In the genomic region with DNA sequence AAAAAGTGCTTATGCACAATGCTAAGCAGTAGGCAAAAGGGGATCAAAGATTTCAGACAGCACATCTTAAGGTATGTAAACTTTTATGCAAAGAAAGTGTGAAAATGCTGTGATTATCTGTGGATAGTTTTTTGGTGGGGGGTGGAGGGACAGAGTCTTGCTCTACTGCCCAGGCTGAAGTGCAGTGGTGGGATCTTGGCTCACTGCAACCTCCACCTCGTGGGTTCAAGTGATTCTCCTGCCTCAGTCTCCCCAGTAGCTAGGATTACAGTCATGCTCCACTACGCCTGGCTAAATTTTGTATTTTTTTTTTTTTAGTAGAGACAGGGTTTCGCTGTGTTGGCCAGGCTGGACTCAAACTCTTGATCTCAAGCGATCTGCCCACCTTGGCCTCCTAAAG, we compare ENCODE assay signal across 3 cellular contexts. TPM values are rescaled to one million over a fixed set of nuclear protein-coding genes. Genes with fewer than 3 reads are reported as not detected.
DNase-seq lines count a peak whose midpoint lies in the region; ATAC-seq and TF ChIP-seq lines count a peak whose summit lies in the region.
"Not testable (repeated sequence)": the region's sequence is repeated elsewhere in the genome, so short reads cannot be mapped to it uniquely, and the experiment has no call there.

No MANE protein-coding gene starts in this region.

- H3K4me2 ChIP-seq in neural progenitor cell: peak overlapping the region; percentile 57
- not testable (repeated sequence) for H3K4me2 ChIP-seq in trophoblast cell (ENCODE audit: low read length)

- H3K4me1 Mint-ChIP-seq in WTC11: peaks cover 61% of the 10 kb centered on the region
- H3K4me1 Mint-ChIP-seq in neural progenitor cell: not testable (repeated sequence)

- not testable (repeated sequence) for H3K27ac Mint-ChIP-seq in WTC11, neural progenitor cell

- not testable (repeated sequence) for H3K9ac ChIP-seq in neural progenitor cell; trophoblast cell (ENCODE audit: low read length)

- H3K4ac ChIP-seq in trophoblast cell (ENCODE audit: low read depth, low read length): peak overlapping the region; percentile 89

- H2AFZ ChIP-seq in neural progenitor cell (replicated peaks); trophoblast cell (ENCODE audit: insufficient read depth, low read length, poor library complexity): not testable (repeated sequence)

- H2BK5ac ChIP-seq in trophoblast cell (ENCODE audit: low read depth, low read length, poor library complexity): not testable (repeated sequence)

- not testable (repeated sequence) for H3K79me1 ChIP-seq in trophoblast cell (ENCODE audit: low read length)

- H4K12ac ChIP-seq in trophoblast cell (ENCODE audit: low read depth, low read length): not testable (repeated sequence)

- WGBS in trophoblast cell (ENCODE audit: extremely low coverage, insufficient coverage, insufficient read length): no CpG with 5 or more reads among the region's 4 CpGs

- CTCF ChIA-PET in WTC11 (lab: Charles Lee): not testable (repeated sequence)

- H3K36me3 ChIP-seq in neural progenitor cell; trophoblast cell (ENCODE audit: control insufficient read depth in 1 of 2, insufficient read depth in 2 of 2, low read length in 2 of 2): not testable (repeated sequence)

- H3K36me3 Mint-ChIP-seq in WTC11: not testable (repeated sequence)
- H3K36me3 Mint-ChIP-seq in neural progenitor cell: peaks cover 16% of the 10 kb centered on the region

- H4K91ac ChIP-seq in trophoblast cell (ENCODE audit: low read depth, low read length): not testable (repeated sequence)

- not testable (repeated sequence) for H3K9me3 ChIP-seq in neural progenitor cell (ENCODE audit: low read depth); trophoblast cell (ENCODE audit: insufficient read depth, low read depth, low read length)

- ATAC-seq in WTC11: not testable (repeated sequence)

- peaks cover 100% of the 10 kb centered on the region for H3K79me2 ChIP-seq in neural progenitor cell (ENCODE audit: low read depth)
- H3K79me2 ChIP-seq in trophoblast cell (ENCODE audit: control insufficient read depth, insufficient read depth, low read length, poor library complexity): not testable (repeated sequence)

- H2AK5ac ChIP-seq in trophoblast cell (ENCODE audit: low read length): not testable (repeated sequence)

- H3K9me3 Mint-ChIP-seq in WTC11, neural progenitor cell: not testable (repeated sequence)

- H3K23ac ChIP-seq in trophoblast cell (ENCODE audit: low read length): not testable (repeated sequence)

- not testable (repeated sequence) for H3K27me3 Mint-ChIP-seq in WTC11 (ENCODE audit: low read depth); neural progenitor cell (ENCODE audit: insufficient read depth, low read depth)

- H3K4me3 ChIP-seq in neural progenitor cell; trophoblast cell (ENCODE audit: low read depth, low read length): not testable (repeated sequence)

- not testable (repeated sequence) for H3K18ac ChIP-seq in trophoblast cell (ENCODE audit: low read length)

- TF ChIP-seq CTCF in WTC11 (IDR thresholded peaks at IDR 0.05); neural progenitor cell (IDR thresholded peaks at IDR 0.05): not testable (repeated sequence)

- not testable (repeated sequence) for H3K4me3 Mint-ChIP-seq in WTC11, neural progenitor cell

- not testable (repeated sequence) for H4K8ac ChIP-seq in trophoblast cell (ENCODE audit: low read depth, low read length)

- H3K4me1 ChIP-seq in neural progenitor cell: peaks cover 22% of the 10 kb centered on the region
- not testable (repeated sequence) for H3K4me1 ChIP-seq in trophoblast cell (ENCODE audit: control insufficient read depth in 1 of 2, insufficient read depth in 2 of 2, low read length in 2 of 2)

- not testable (repeated sequence) for H3K27ac ChIP-seq in neural progenitor cell; trophoblast cell (ENCODE audit: low read depth, low read length)

- not testable (repeated sequence) for H2BK12ac ChIP-seq in trophoblast cell (ENCODE audit: low read length)

- peaks cover 23% of the 10 kb centered on the region for H4K20me1 ChIP-seq in neural progenitor cell (ENCODE audit: low read depth)

- POLR2A ChIA-PET in WTC11 (lab: Charles Lee): not testable (repeated sequence)

- H3F3A ChIP-seq in neural progenitor cell (ENCODE audit: low read depth): not testable (repeated sequence)

- H2BK120ac ChIP-seq in trophoblast cell (ENCODE audit: insufficient read depth, low read length, poor library complexity): not testable (repeated sequence)

- not testable (repeated sequence) for DNase-seq in WTC11 (ENCODE audit: low spot score); neural progenitor cell (ENCODE audit: low spot score); trophoblast cell

- H3K14ac ChIP-seq in trophoblast cell (ENCODE audit: low read length): not testable (repeated sequence)

- H3K27me3 ChIP-seq in neural progenitor cell; trophoblast cell (ENCODE audit: insufficient read depth, low read length): not testable (repeated sequence)

TF ChIP-seq in WTC11, 78 proteins besides CTCF, POLR2A, EP300 and RAD21:
- peak; percentile 95 for TF ChIP-seq ZNF121 (CRISPR knock-in tag; IDR thresholded peaks at IDR 0.05)

RNA-seq across cellular contexts. Expression of gene TMEM167A, which starts 9.8 kb away (rescaled TPM):
- total RNA-seq in WTC11 (2021): 143 to 165 TPM (median 146 TPM) in 3 replicates
- total RNA-seq in neural progenitor cell (ENCODE audit: low replicate concordance): 115 and 185 TPM in 2 replicates
- polyA plus RNA-seq in trophoblast cell (2013): 122 and 124 TPM in 2 replicates

RNA-seq across cellular contexts. Expression of gene XRCC4, which starts 10.0 kb away (rescaled TPM):
- total RNA-seq in WTC11 (2021) (12.0 to 13.5 TPM (median 12.8 TPM) in 3 replicates), neural progenitor cell (ENCODE audit: low replicate concordance) (25.3 and 45.6 TPM in 2 replicates)
- 15.4 and 16.3 TPM in 2 replicates for polyA plus RNA-seq in trophoblast cell (2013)
